ENCODE assay signal across 23 cellular contexts in the genomic region with DNA sequence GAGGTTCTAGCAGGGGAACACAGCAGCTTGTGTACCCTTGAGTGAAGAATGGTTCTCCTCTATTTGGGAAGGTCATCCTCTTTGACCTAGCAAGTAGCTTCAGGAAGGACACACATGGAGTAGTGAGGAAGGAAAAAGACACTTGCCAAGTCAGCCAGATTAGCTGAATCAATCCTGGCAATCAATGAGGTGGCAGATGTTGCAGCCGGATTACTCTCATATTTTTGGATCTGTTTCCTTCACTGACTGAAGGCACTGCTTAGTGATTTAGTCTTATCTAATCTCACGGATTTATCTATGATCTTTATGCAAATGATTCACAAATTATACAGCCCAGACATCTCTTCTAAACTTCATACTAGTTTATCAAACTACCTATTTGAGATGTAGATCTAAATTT.
"Had no signal": no experiment of that assay in that cellular context is flagged by ENCODE, and none has a peak within 500 bp of the region (broad histone marks: within the 10 kb centered on the region; RNA-seq: fewer than 3 reads in every experiment).

No MANE protein-coding gene starts in this region.

- H3K27me3 ChIP-seq: breast epithelium, Peyer's patch, SJSA1 had no signal

- H3K9me3 ChIP-seq: Peyer's patch, SJSA1 had no signal

- H3K27me3 Mint-ChIP-seq: activated CD4-positive, alpha-beta memory T cell treated with anti-CD3 and anti-CD28 coated beads, Interleukin-2, amount 10 ng/mL, durations not matched to agents 7 days and 5 days; activated CD4-positive, alpha-beta T cell treated with anti-CD3 and anti-CD28 coated beads for 36 hours; activated naive CD8-positive, alpha-beta T cell treated with anti-CD3 and anti-CD28 coated beads, Interleukin-2, amount 10 ng/mL, durations not matched to agents 7 days and 5 days had no signal

- H3K4me3 Mint-ChIP-seq: activated CD4-positive, alpha-beta memory T cell treated with anti-CD3 and anti-CD28 coated beads, Interleukin-2, amount 10 ng/mL, durations not matched to agents 7 days and 5 days; activated CD4-positive, alpha-beta T cell treated with anti-CD3 and anti-CD28 coated beads for 36 hours; activated naive CD8-positive, alpha-beta T cell treated with anti-CD3 and anti-CD28 coated beads, Interleukin-2, amount 10 ng/mL, durations not matched to agents 7 days and 5 days; T-helper 1 cell treated with Interleukin-12 subunit alpha and Interleukin-12 subunit beta and Interleukin-4 antibody, amounts not matched to agents 30 μg/mL and 1 μg/mL, for 36 hours had no signal

- DNase-seq: activated CD4-positive, alpha-beta memory T cell treated with anti-CD3 and anti-CD28 coated beads, Interleukin-2, amount 10 ng/mL, durations not matched to agents 7 days and 5 days; activated CD4-positive, alpha-beta T cell treated with anti-CD3 and anti-CD28 coated beads for 36 hours; activated CD4-positive, alpha-beta T cell treated with anti-CD3 and anti-CD28 coated beads, Interleukin-2, amount 50 U/mL, for 1 hour; activated CD8-positive, alpha-beta memory T cell treated with anti-CD3 and anti-CD28 coated beads, Interleukin-2, amount 50 U/mL, for 4 hours; activated naive CD4-positive, alpha-beta T cell treated with anti-CD3 and anti-CD28 coated beads, Interleukin-2, amount 50 U/mL, for 16 hours; activated naive CD8-positive, alpha-beta T cell treated with anti-CD3 and anti-CD28 coated beads, Interleukin-2, amount 10 ng/mL, durations not matched to agents 7 days and 5 days; aorta; MM.1S; NCI-H1105; NCI-H1436; NCI-H1694 treated with DMSO at 0.1 percent for 48 hours; NCI-H2029 treated with DMSO at 0.1 percent for 48 hours; NCI-H345; NCI-H526; NCI-H774; NK-92 treated with Interleukin-12 subunit alpha and Interleukin-12 subunit beta, amount 100 ng/mL, for 24 hours; OCI-M1; Peyer's patch; SHP77; T-helper 9 cell had no signal

- H3K36me3 ChIP-seq: breast epithelium, Peyer's patch, SJSA1 had no signal

- H3K27ac Mint-ChIP-seq: activated CD4-positive, alpha-beta memory T cell treated with anti-CD3 and anti-CD28 coated beads, Interleukin-2, amount 10 ng/mL, durations not matched to agents 7 days and 5 days; activated CD4-positive, alpha-beta T cell treated with anti-CD3 and anti-CD28 coated beads for 36 hours; activated naive CD8-positive, alpha-beta T cell treated with anti-CD3 and anti-CD28 coated beads, Interleukin-2, amount 10 ng/mL, durations not matched to agents 7 days and 5 days; T-helper 1 cell treated with Interleukin-12 subunit alpha and Interleukin-12 subunit beta and Interleukin-4 antibody, amounts not matched to agents 30 μg/mL and 1 μg/mL, for 36 hours had no signal

- H3K27ac ChIP-seq: breast epithelium, Peyer's patch, SJSA1 had no signal

- ATAC-seq: activated CD4-positive, alpha-beta T cell treated with anti-CD3 and anti-CD28 coated beads for 36 hours had no signal

- H3K36me3 Mint-ChIP-seq: activated naive CD8-positive, alpha-beta T cell treated with anti-CD3 and anti-CD28 coated beads, Interleukin-2, amount 10 ng/mL, durations not matched to agents 7 days and 5 days had no signal

- H3K4me1 Mint-ChIP-seq: activated CD4-positive, alpha-beta memory T cell treated with anti-CD3 and anti-CD28 coated beads, Interleukin-2, amount 10 ng/mL, durations not matched to agents 7 days and 5 days; activated CD4-positive, alpha-beta T cell treated with anti-CD3 and anti-CD28 coated beads for 36 hours; activated naive CD8-positive, alpha-beta T cell treated with anti-CD3 and anti-CD28 coated beads, Interleukin-2, amount 10 ng/mL, durations not matched to agents 7 days and 5 days had no signal

- H3K4me1 ChIP-seq: breast epithelium, Peyer's patch, SJSA1 had no signal

- H3K4me3 ChIP-seq: breast epithelium, Peyer's patch, SJSA1 had no signal
